Comparison of ENCODE assay signal across 3 cellular contexts in the genomic region with DNA sequence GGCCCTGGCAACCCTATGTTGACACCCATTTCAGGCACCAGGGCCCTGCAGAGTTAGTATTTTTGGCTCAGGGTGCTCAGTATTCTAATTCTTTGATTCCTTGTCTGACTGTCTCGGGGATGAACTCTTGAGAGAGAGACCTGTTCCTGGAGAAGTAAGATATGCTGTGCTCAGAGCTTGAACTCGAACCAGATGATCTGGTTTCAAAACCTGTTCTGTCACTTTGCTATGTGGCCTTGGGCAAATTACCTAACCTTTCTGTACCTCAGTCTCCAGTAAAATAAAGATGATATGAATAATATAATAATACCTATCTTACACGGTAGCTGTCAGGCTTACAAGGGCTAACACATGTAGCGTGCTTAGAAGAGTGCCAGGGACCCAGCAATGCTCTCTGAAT.
TF ChIP-seq lines count a peak whose summit lies in the region.

No MANE protein-coding gene starts in this region.

TF ChIP-seq in SK-N-SH, 30 proteins besides CTCF, POLR2A, EP300 and RAD21:
- no peak for TF ChIP-seq NFIC (IDR thresholded peaks at IDR 0.05; ENCODE audit: borderline replicate concordance)
- TF ChIP-seq MAX (IDR thresholded peaks at IDR 0.05; ENCODE audit: low read depth) = no peak
- TF ChIP-seq GATA2 (CRISPR knock-in tag; IDR thresholded peaks at IDR 0.05) = no peak
- TF ChIP-seq NRF1 (IDR thresholded peaks at IDR 0.05; ENCODE audit: low read depth, low read length) = no peak
- TF ChIP-seq RFX5 (IDR thresholded peaks at IDR 0.05; ENCODE audit: low read length) = no peak
- no peak for TF ChIP-seq USF1 (IDR thresholded peaks at IDR 0.05; ENCODE audit: borderline replicate concordance, low read depth)
- no peak for TF ChIP-seq CHD2 (IDR thresholded peaks at IDR 0.05; ENCODE audit: low read length, partially characterized antibody)

TF ChIP-seq in SK-N-SH treated with all-trans-retinoic acid at 6 μM for 48 hours, 23 proteins besides CTCF, POLR2A, EP300 and RAD21:
- no peak for TF ChIP-seq ZFP30 (CRISPR knock-in tag; IDR thresholded peaks at IDR 0.05)
- no peak for TF ChIP-seq RARB (CRISPR knock-in tag; IDR thresholded peaks at IDR 0.05)
- TF ChIP-seq TOX (CRISPR knock-in tag; IDR thresholded peaks at IDR 0.05; ENCODE audit: borderline replicate concordance) = no peak
- no peak for TF ChIP-seq ZFP3 (CRISPR knock-in tag; IDR thresholded peaks at IDR 0.05)
- TF ChIP-seq ZNF8 (CRISPR knock-in tag; IDR thresholded peaks at IDR 0.05) = no peak
- TF ChIP-seq ZNF565 (CRISPR knock-in tag; conservative IDR thresholded peaks at IDR 0.05; ENCODE audit: low read depth) = no peak
- TF ChIP-seq OSR1 (CRISPR knock-in tag; IDR thresholded peaks at IDR 0.05) = no peak

TF ChIP-seq in H1, 55 proteins besides CTCF, POLR2A, EP300 and RAD21:
- TF ChIP-seq BRCA1 (IDR thresholded peaks at IDR 0.05; ENCODE audit: low read depth, low read length) (no peak), NRF1 (IDR thresholded peaks at IDR 0.05; ENCODE audit: low read depth, low read length) (no peak)
TF ChIP-seq in H1: peak in this region for 0.
